In the genomic region with DNA sequence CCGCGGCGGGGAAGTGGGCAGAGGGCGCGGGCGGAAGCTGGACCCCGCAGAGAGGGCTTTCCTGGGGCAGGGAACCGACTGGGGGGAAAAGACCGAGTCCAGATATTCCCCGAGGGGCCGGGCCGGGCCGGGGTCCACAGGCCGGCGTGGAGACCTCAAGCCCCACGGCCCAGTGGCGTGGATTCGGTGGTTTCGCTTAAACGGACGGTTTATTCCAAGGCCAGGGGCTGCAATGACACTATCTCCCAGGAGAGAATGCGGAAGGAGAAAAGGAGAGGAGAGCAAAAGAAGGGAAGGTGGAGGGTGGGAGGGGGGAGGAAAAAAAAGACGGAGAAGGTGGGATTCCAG, we compare ENCODE assay signal across 12 cellular contexts. TPM values are rescaled to one million over a fixed set of nuclear protein-coding genes. Genes with fewer than 3 reads are reported as not detected.
DNase-seq lines count a peak whose midpoint lies in the region; ATAC-seq and TF ChIP-seq lines count a peak whose summit lies in the region.
"Had no signal": no experiment of that assay in that cellular context is flagged by ENCODE, and none has a peak within 500 bp of the region (broad histone marks: within the 10 kb centered on the region; RNA-seq: fewer than 3 reads in every experiment).

No MANE protein-coding gene starts in this region.

- TF ChIP-seq CTCF in AG04450 (IDR thresholded peaks at IDR 0.05; ENCODE audit: low read depth, low read length) (no peak), HL-60 (IDR thresholded peaks at IDR 0.05; ENCODE audit: insufficient read depth, low read length) (no peak), esophagus muscularis mucosa (IDR thresholded peaks at IDR 0.05) (no peak), psoas muscle (IDR thresholded peaks at IDR 0.05) (no peak), adrenal gland (IDR thresholded peaks at IDR 0.05) (no peak)

- H3K4me1 ChIP-seq in esophagus muscularis mucosa: peaks cover 11 to 40% (median 30%) of the 10 kb centered on the region in 4 donors
- H3K4me1 ChIP-seq in psoas muscle: no peaks in the 10 kb centered on the region
- peaks cover 0 to 8% of the 10 kb centered on the region in 2 donors for H3K4me1 ChIP-seq in adrenal gland (replicated peaks in 1 of 2)

- H3K36me3 ChIP-seq in esophagus muscularis mucosa: no peaks in the 10 kb centered on the region
- H3K36me3 ChIP-seq in psoas muscle (ENCODE audit: insufficient read depth in 1 of 2, low read depth in 1 of 2): no peaks in the 10 kb centered on the region
- no peaks in the 10 kb centered on the region for H3K36me3 ChIP-seq in adrenal gland (replicated peaks in 1 of 2)

- no peak for ATAC-seq in psoas muscle
- no peak for ATAC-seq in GM19395 (IDR thresholded peaks at IDR 0.05; ENCODE audit: unreplicated experiment)

- no peak for TF ChIP-seq EP300 in esophagus muscularis mucosa (IDR thresholded peaks at IDR 0.05)

- H3K4me3 ChIP-seq in AG04450 (ENCODE audit: low read depth, low read length) (peak overlapping the region; percentile 7; the same call in 1 of the 2 replicates), HL-60 (replicated peaks; ENCODE audit: insufficient read depth, low read length) (peak overlapping the region; percentile 25), esophagus muscularis mucosa (peak overlapping the region; percentile 25 to 34 (median 30)), psoas muscle (peak overlapping the region; percentile 53), adrenal gland (no peak overlapping the region)

- intact Hi-C loops in esophagus muscularis mucosa (cut with DNase I): no loop called here
- intact Hi-C loops in psoas muscle (cut with DNase I): no loop called here
- intact Hi-C loops in adrenal gland (cut with DNase I): no loop called here

- DNase-seq in AG04450 (ENCODE audit: low read depth, low spot score): no peak
- DNase-seq in HL-60 (ENCODE audit: low read depth in 1 of 2, low spot score in 1 of 2): no peak
- DNase-seq in esophagus muscularis mucosa (ENCODE audit: extremely low spot score): no peak
- DNase-seq in psoas muscle: no peak
- no peak for DNase-seq in NCI-H2171 (lab: John Stamatoyannopoulos, UW)
- no peak for DNase-seq in adrenal gland
- no peak for DNase-seq in dedifferentiated amniotic fluid mesenchymal stem cell (ENCODE audit: extremely low spot score)
- DNase-seq: DMS 273 treated with DMSO at 0.1 percent for 48 hours; effector memory CD4-positive, alpha-beta T cell; NCI-H748 treated with DMSO at 0.1 percent for 48 hours; SW 1271 had no signal

- H3K27me3 ChIP-seq in AG04450 (ENCODE audit: control insufficient read depth, insufficient read depth, low read length) (peaks cover 65% of the 10 kb centered on the region), HL-60 (ENCODE audit: insufficient read depth, poor library complexity, severe bottlenecking) (peaks cover 32% of the 10 kb centered on the region), esophagus muscularis mucosa (peaks cover 0 to 80% (median 41%) of the 10 kb centered on the region in 4 donors), psoas muscle (ENCODE audit: insufficient read depth in 3 of 3, low read length in 2 of 3) (peaks cover 0 to 79% (median 0%) of the 10 kb centered on the region in 3 donors), adrenal gland (peaks cover 80% of the 10 kb centered on the region)

- POLR2A ChIA-PET in AG04450 (lab: Yijun Ruan, JAX): no interaction called here

- 22% methylated on average over 23 of the region's 23 CpGs for WGBS in esophagus muscularis mucosa
- WGBS in psoas muscle, 3 donors: 34 to 40% (median 37%) methylated on average over 17 to 23 of the region's 23 CpGs
- 2 to 26% (median 13%) methylated on average over 16 to 23 of the region's 23 CpGs for WGBS in adrenal gland, 4 donors

- CTCF ChIA-PET in AG04450 (lab: Charles Lee): no interaction called here

- H3K9me3 ChIP-seq in AG04450 (ENCODE audit: control insufficient read depth, insufficient read depth, low read length) (no peaks in the 10 kb centered on the region; the same call in 1 of the 2 replicates), esophagus muscularis mucosa (no peaks in the 10 kb centered on the region), psoas muscle (no peaks in the 10 kb centered on the region), adrenal gland (replicated peaks in 1 of 3) (no peaks in the 10 kb centered on the region)

- TF ChIP-seq POLR2A in esophagus muscularis mucosa (IDR thresholded peaks at IDR 0.05; ENCODE audit: low read depth) (no peak), adrenal gland (IDR thresholded peaks at IDR 0.05) (no peak)

- H3K27ac ChIP-seq in AG04450 (ENCODE audit: low read depth, low read length) (no peak overlapping the region), HL-60 (replicated peaks) (no peak overlapping the region), esophagus muscularis mucosa (replicated peaks in 1 of 4) (no peak overlapping the region), psoas muscle (peak overlapping the region; percentile 55), adrenal gland (no peak overlapping the region)

RNA-seq across cellular contexts. Expression of gene ARX, which starts 10.8 kb away (rescaled TPM):
- not detected in 2 replicates for polyA plus RNA-seq in AG04450 (2011; rRNA removed)
- not detected in 2 replicates for polyA minus RNA-seq in AG04450 (2011; rRNA and poly(A)+ RNA removed)
- not detected for total RNA-seq in esophagus muscularis mucosa
- total RNA-seq in psoas muscle: 10 to 100 TPM in 1 of 4 donors, 1 to 10 TPM in 3; 2.7 to 12.8 (median 3.9) TPM
- 1 to 10 TPM in 2 of 3 donors, under 1 TPM in 1; 0.64 to 3.0 (median 2.6) TPM for polyA plus RNA-seq in psoas muscle
- total RNA-seq in adrenal gland: not detected
- polyA plus RNA-seq in adrenal gland: not detected

Comparison
In these comparisons a context has a peak if more than half of its experiments do, and no peak if none do; other contexts are left out.
1. H3K4me3 ChIP-seq: peak in AG04450 (single experiment), HL-60 (single experiment), esophagus muscularis mucosa (4 of 4) and psoas muscle (single experiment); none in adrenal gland (0 of 4).